13 cellular contexts compared by ENCODE assay signal in genomic region chr15:90432253-90432652, GRCh38.
"Had no signal": no experiment of that assay in that cellular context is flagged by ENCODE, and none has a peak within 500 bp of the region (broad histone marks: within the 10 kb centered on the region; RNA-seq: fewer than 3 reads in every experiment).

No MANE protein-coding gene starts in this region.

- FAIRE-seq: pancreas, small intestine had no signal

- H3K9me3 Mint-ChIP-seq: activated T-helper 1 cell treated with anti-CD3 and anti-CD28 coated beads, Interleukin-12 subunit alpha, Interleukin-12 subunit beta, Interleukin-2, Interleukin-4 antibody, amounts not matched to agents 30 ng/mL and 10 ng/mL and 1 ng/mL, durations not matched to agents 14 hours and 24 hours and 36 hours; dendritic cell treated with granulocyte-macrophage colony-stimulating factor and Interleukin-4, amounts not matched to agents 40 ng/mL and 50 ng/mL, for 4 days; neural crest cell; T-cell had no signal

- H3K27me3 ChIP-seq: pancreas, stomach, vagina had no signal

- H3K4me3 ChIP-seq: pancreas, stomach, vagina had no signal

- H3K27me3 Mint-ChIP-seq: dendritic cell treated with granulocyte-macrophage colony-stimulating factor and Interleukin-4, amounts not matched to agents 40 ng/mL and 50 ng/mL, for 4 days; T-cell had no signal

- DNase-seq: activated CD4-positive, alpha-beta T cell treated with anti-CD3 and anti-CD28 coated beads for 4 hours; activated CD8-positive, alpha-beta memory T cell treated with anti-CD3 and anti-CD28 coated beads, Interleukin-2, amount 50 U/mL, for 48 hours; activated CD8-positive, alpha-beta T cell treated with anti-CD3 and anti-CD28 coated beads, Interleukin-2, amount 10 ng/mL, durations not matched to agents 7 days and 5 days; activated naive CD4-positive, alpha-beta T cell treated with Interleukin-2 at 50 U/mL for 16 hours; central memory CD4-positive, alpha-beta T cell; pancreas; small intestine; stomach; T-cell had no signal

- ATAC-seq: activated CD8-positive, alpha-beta T cell treated with anti-CD3 and anti-CD28 coated beads, Interleukin-2, amount 10 ng/mL, durations not matched to agents 7 days and 5 days; pancreas; T-cell had no signal

- H3K4me3 Mint-ChIP-seq: activated CD8-positive, alpha-beta T cell treated with anti-CD3 and anti-CD28 coated beads, Interleukin-2, amount 10 ng/mL, durations not matched to agents 7 days and 5 days; activated T-helper 1 cell treated with anti-CD3 and anti-CD28 coated beads, Interleukin-12 subunit alpha, Interleukin-12 subunit beta, Interleukin-2, Interleukin-4 antibody, amounts not matched to agents 30 ng/mL and 10 ng/mL and 1 ng/mL, durations not matched to agents 14 hours and 24 hours and 36 hours; dendritic cell treated with granulocyte-macrophage colony-stimulating factor and Interleukin-4, amounts not matched to agents 40 ng/mL and 50 ng/mL, for 4 days; neural crest cell; T-cell had no signal

- H3K36me3 ChIP-seq: pancreas had no signal

- H3K27ac Mint-ChIP-seq: activated CD8-positive, alpha-beta T cell treated with anti-CD3 and anti-CD28 coated beads, Interleukin-2, amount 10 ng/mL, durations not matched to agents 7 days and 5 days; activated T-helper 1 cell treated with anti-CD3 and anti-CD28 coated beads, Interleukin-12 subunit alpha, Interleukin-12 subunit beta, Interleukin-2, Interleukin-4 antibody, amounts not matched to agents 30 ng/mL and 10 ng/mL and 1 ng/mL, durations not matched to agents 14 hours and 24 hours and 36 hours; dendritic cell treated with granulocyte-macrophage colony-stimulating factor and Interleukin-4, amounts not matched to agents 40 ng/mL and 50 ng/mL, for 4 days had no signal
